In the genomic region with DNA sequence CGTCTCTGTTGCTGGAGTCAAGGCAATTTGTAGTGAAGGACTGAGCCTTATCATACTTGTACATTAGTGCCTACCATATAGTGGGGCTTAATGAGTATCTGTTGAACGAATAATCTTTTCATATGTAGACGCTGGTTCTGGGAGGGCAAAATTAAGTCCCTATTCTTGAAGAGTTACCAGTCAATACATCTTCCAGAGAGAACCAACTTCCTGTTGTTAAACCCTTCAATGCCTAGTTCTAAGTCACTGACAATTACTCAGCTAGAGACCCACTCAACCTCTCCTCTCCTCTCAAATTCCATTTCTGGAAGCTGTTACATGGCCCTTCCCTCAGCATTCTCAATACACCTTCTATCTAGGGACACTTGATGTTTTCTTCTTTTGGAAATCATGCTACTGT, we compare ENCODE assay signal across 8 cellular contexts. TPM values are rescaled to one million over a fixed set of nuclear protein-coding genes. Genes with fewer than 3 reads are reported as not detected.
DNase-seq lines count a peak whose midpoint lies in the region; ATAC-seq and TF ChIP-seq lines count a peak whose summit lies in the region.

No MANE protein-coding gene starts in this region.

- DNase-seq in cardiac muscle cell (ENCODE audit: low read depth in 1 of 2, low spot score in 1 of 2), result peak in 1 of 2 donors; percentile 31
- DNase-seq in Right ventricle myocardium superior, result no peak
- no peak for DNase-seq in fibroblast of the aortic adventitia (ENCODE audit: low read depth)

- TF ChIP-seq CTCF in cardiac muscle cell (IDR thresholded peaks at IDR 0.05; ENCODE audit: low read depth, low read length) (no peak), SU-DHL-6 (IDR thresholded peaks at IDR 0.05; ENCODE audit: insufficient read depth, low read length, poor library complexity, severe bottlenecking) (no peak), fibroblast of the aortic adventitia (IDR thresholded peaks at IDR 0.05; ENCODE audit: insufficient read depth, low read length) (no peak)

- ATAC-seq in Right ventricle myocardium superior (ENCODE audit: poor library complexity) (no peak), HG02852 (IDR thresholded peaks at IDR 0.05; ENCODE audit: unreplicated experiment) (no peak), GM18858 (IDR thresholded peaks at IDR 0.05; ENCODE audit: unreplicated experiment) (no peak), GM21717 (IDR thresholded peaks at IDR 0.05; ENCODE audit: unreplicated experiment) (no peak)

- H3K27ac ChIP-seq in cardiac muscle cell (peak overlapping the region; percentile 90), SU-DHL-6 (ENCODE audit: low read depth, low read length) (peak overlapping the region; percentile 89)

- H2AFZ ChIP-seq in SU-DHL-6 (ENCODE audit: low read depth, low read length, severe bottlenecking), result peak overlapping the region; percentile 70

- H4K20me1 ChIP-seq in SU-DHL-6 (ENCODE audit: low read depth, low read length), result 0 out of 2 replicates have a peak, but pooled peaks cover 6% of the 10 kb centered on the region

- H3K4me3 ChIP-seq in cardiac muscle cell (peak overlapping the region; percentile 63), SU-DHL-6 (ENCODE audit: insufficient read depth, low read length, poor library complexity, severe bottlenecking) (peak overlapping the region; percentile 81), fibroblast of the aortic adventitia (ENCODE audit: low read depth, low read length) (peak overlapping the region; percentile 92), skeletal muscle satellite cell (ENCODE audit: low read length) (peak overlapping the region; percentile 89)

- peak overlapping the region; percentile 73 for H3K9ac ChIP-seq in SU-DHL-6 (ENCODE audit: low read length)
- H3K9ac ChIP-seq in skeletal muscle satellite cell (ENCODE audit: low read depth, low read length), result peak overlapping the region; percentile 97

- H3K36me3 ChIP-seq in cardiac muscle cell, result no peaks in the 10 kb centered on the region
- no peaks in the 10 kb centered on the region for H3K36me3 ChIP-seq in SU-DHL-6 (ENCODE audit: low read length)
- H3K36me3 ChIP-seq in skeletal muscle satellite cell (ENCODE audit: insufficient read depth, low read length), result no peaks in the 10 kb centered on the region

- H3K9me3 ChIP-seq in cardiac muscle cell (ENCODE audit: low read depth) (no peaks in the 10 kb centered on the region), SU-DHL-6 (ENCODE audit: insufficient read depth, low read length) (no peaks in the 10 kb centered on the region), skeletal muscle satellite cell (replicated peaks; ENCODE audit: low read length) (no peaks in the 10 kb centered on the region)

- H3K27me3 ChIP-seq in cardiac muscle cell, result no peaks in the 10 kb centered on the region
- H3K27me3 ChIP-seq in SU-DHL-6 (ENCODE audit: low read length), result no peaks in the 10 kb centered on the region
- no peaks in the 10 kb centered on the region for H3K27me3 ChIP-seq in skeletal muscle satellite cell (ENCODE audit: control insufficient read depth, insufficient read depth, low read length)

- intact Hi-C loops in Right ventricle myocardium superior (cut with DNase I), result no loop called here

- peaks cover 22% of the 10 kb centered on the region for H3F3A ChIP-seq in SU-DHL-6 (ENCODE audit: insufficient read depth)

- H3K9me2 ChIP-seq in SU-DHL-6 (replicated peaks; ENCODE audit: insufficient read depth, low read length), result no peaks in the 10 kb centered on the region

- peaks cover 47% of the 10 kb centered on the region for H3K79me2 ChIP-seq in SU-DHL-6 (ENCODE audit: insufficient read depth, low read length)

- H3K4me2 ChIP-seq in SU-DHL-6 (ENCODE audit: low read depth, low read length, poor library complexity, severe bottlenecking) (peak overlapping the region; percentile 90), skeletal muscle satellite cell (ENCODE audit: low read length) (peak overlapping the region; percentile 85)

- H3K4me1 ChIP-seq in cardiac muscle cell (ENCODE audit: low read depth) (peaks cover 24% of the 10 kb centered on the region), skeletal muscle satellite cell (ENCODE audit: control insufficient read depth, insufficient read depth, low read length) (peaks cover 14% of the 10 kb centered on the region)

RNA-seq across cellular contexts. Expression of a gene that starts 1.1 kb away (rescaled TPM):
- total RNA-seq in cardiac muscle cell (26.4 and 33.0 TPM in 2 replicates), Right ventricle myocardium superior (27.6 TPM), fibroblast of the aortic adventitia (ENCODE audit: low replicate concordance) (37.1 and 44.2 TPM in 2 replicates)
- polyA plus RNA-seq in cardiac muscle cell, result 96.4 and 115 TPM in 2 replicates
- 28.8 and 33.0 TPM in 2 replicates for total RNA-seq in skeletal muscle satellite cell (2012; rRNA removed)

RNA-seq across cellular contexts. Expression of a gene that starts 14.6 kb away (rescaled TPM):
- total RNA-seq in cardiac muscle cell (175 and 369 TPM in 2 replicates), Right ventricle myocardium superior (107 TPM), fibroblast of the aortic adventitia (ENCODE audit: low replicate concordance) (66.3 and 98.5 TPM in 2 replicates)
- polyA plus RNA-seq in cardiac muscle cell, result 481 and 620 TPM in 2 replicates
- total RNA-seq in skeletal muscle satellite cell (2012; rRNA removed), result 124 and 140 TPM in 2 replicates

RNA-seq across cellular contexts. Expression of a gene that starts 15.1 kb away (rescaled TPM):
- 319 and 371 TPM in 2 replicates for total RNA-seq in cardiac muscle cell
- polyA plus RNA-seq in cardiac muscle cell, result 484 and 551 TPM in 2 replicates
- 131 TPM for total RNA-seq in Right ventricle myocardium superior
- 158 and 302 TPM in 2 replicates for total RNA-seq in fibroblast of the aortic adventitia (ENCODE audit: low replicate concordance)
- total RNA-seq in skeletal muscle satellite cell (2012; rRNA removed), result 263 and 281 TPM in 2 replicates
